10 cellular contexts compared by ENCODE assay signal in genomic region chr7:159143780-159144755, GRCh38. TPM values are rescaled to one million over a fixed set of nuclear protein-coding genes. Genes with fewer than 3 reads are reported as not detected.
DNase-seq lines count a peak whose midpoint lies in the region; ATAC-seq and TF ChIP-seq lines count a peak whose summit lies in the region.
"Had no signal": no experiment of that assay in that cellular context is flagged by ENCODE, and none has a peak within 500 bp of the region (broad histone marks: within the 10 kb centered on the region; RNA-seq: fewer than 3 reads in every experiment).

No MANE protein-coding gene starts in this region.

- H2BK5ac ChIP-seq in trophoblast cell (ENCODE audit: low read depth, low read length, poor library complexity), result no peak overlapping the region

- no CpG with 5 or more reads among the region's 97 CpGs for WGBS in trophoblast cell (ENCODE audit: extremely low coverage, insufficient coverage, insufficient read length)

- no peak overlapping the region for H3K4ac ChIP-seq in trophoblast cell (ENCODE audit: low read depth, low read length)

- H3K4me1 ChIP-seq in CD8-positive, alpha-beta T cell (ENCODE audit: insufficient read depth, low read length), result peaks cover 12% of the 10 kb centered on the region
- H3K4me1 ChIP-seq in cardiac muscle cell (ENCODE audit: low read depth) (peaks cover 19% of the 10 kb centered on the region), trophoblast cell (ENCODE audit: control insufficient read depth in 1 of 2, insufficient read depth in 2 of 2, low read length in 2 of 2) (peaks cover 10 to 15% of the 10 kb centered on the region in 2 experiments)

- H3K4me2 ChIP-seq in trophoblast cell (ENCODE audit: low read length), result peak overlapping the region; percentile 78

- ATAC-seq in CD8-positive, alpha-beta T cell, result no peak

- no peak for TF ChIP-seq CTCF in CD8-positive, alpha-beta T cell (IDR thresholded peaks at IDR 0.05)
- TF ChIP-seq CTCF in WERI-Rb-1 (IDR thresholded peaks at IDR 0.05; ENCODE audit: low read depth, low read length) (no peak), cardiac muscle cell (IDR thresholded peaks at IDR 0.05; ENCODE audit: low read depth, low read length) (no peak)

- DNase-seq in CD8-positive, alpha-beta T cell, result no peak
- peak; percentile 37 for DNase-seq in WERI-Rb-1
- peak in 1 of 2 donors; percentile 50 for DNase-seq in cardiac muscle cell (ENCODE audit: low read depth in 1 of 2, low spot score in 1 of 2)
- DNase-seq in trophoblast cell, result no peak
- no peak for DNase-seq in NCI-H2107 treated with DMSO at 0.1 percent for 48 hours (lab: John Stamatoyannopoulos, UW; ENCODE audit: unreplicated experiment)
- no peak for DNase-seq in NCI-H2171 (lab: John Stamatoyannopoulos, UW)
- DNase-seq in LoVo (ENCODE audit: low spot score), result no peak
- DNase-seq in DMS79 (lab: John Stamatoyannopoulos, UW), result no peak
- DNase-seq: activated B cell treated with CpG ODN at 0.5 μM for 24 hours had no signal

- no peak overlapping the region for H3K18ac ChIP-seq in trophoblast cell (ENCODE audit: low read length)

- no peaks in the 10 kb centered on the region for H3K36me3 Mint-ChIP-seq in CD8-positive, alpha-beta T cell

- no peaks in the 10 kb centered on the region for H3K79me2 ChIP-seq in trophoblast cell (ENCODE audit: control insufficient read depth, insufficient read depth, low read length, poor library complexity)

- H3K9me3 ChIP-seq in CD8-positive, alpha-beta T cell (ENCODE audit: low read length), result no peaks in the 10 kb centered on the region
- H3K9me3 ChIP-seq in WERI-Rb-1 (ENCODE audit: severe bottlenecking), result no peaks in the 10 kb centered on the region
- no peaks in the 10 kb centered on the region for H3K9me3 ChIP-seq in cardiac muscle cell (ENCODE audit: low read depth)
- peaks cover 8% of the 10 kb centered on the region for H3K9me3 ChIP-seq in trophoblast cell (ENCODE audit: insufficient read depth, low read depth, low read length)

- no peak overlapping the region for H4K12ac ChIP-seq in trophoblast cell (ENCODE audit: low read depth, low read length)

- no peak overlapping the region for H3K14ac ChIP-seq in trophoblast cell (ENCODE audit: low read length)

- H3K27ac Mint-ChIP-seq in CD8-positive, alpha-beta T cell, result no peak overlapping the region
- H3K27ac Mint-ChIP-seq: activated B cell treated with CpG ODN at 0.5 μM for 24 hours had no signal

- no peak overlapping the region for H3K27ac ChIP-seq in CD8-positive, alpha-beta T cell (ENCODE audit: low read depth, low read length)
- H3K27ac ChIP-seq in WERI-Rb-1 (no peak overlapping the region), cardiac muscle cell (no peak overlapping the region), trophoblast cell (ENCODE audit: low read depth, low read length) (no peak overlapping the region)

- H3K27me3 Mint-ChIP-seq in CD8-positive, alpha-beta T cell (ENCODE audit: low read depth), result peaks cover 24% of the 10 kb centered on the region

- H3K79me1 ChIP-seq in trophoblast cell (ENCODE audit: low read length), result no peaks in the 10 kb centered on the region

- H4K8ac ChIP-seq in trophoblast cell (ENCODE audit: low read depth, low read length), result no peak overlapping the region

- H3K4me3 Mint-ChIP-seq in CD8-positive, alpha-beta T cell, result peak overlapping the region; percentile 74
- H3K4me3 Mint-ChIP-seq: activated B cell treated with CpG ODN at 0.5 μM for 24 hours had no signal

- no peak overlapping the region for H2AK5ac ChIP-seq in trophoblast cell (ENCODE audit: low read length)

- no peak overlapping the region for H3K9ac ChIP-seq in trophoblast cell (ENCODE audit: low read length)

- H3K9me3 Mint-ChIP-seq in CD8-positive, alpha-beta T cell, result no peaks in the 10 kb centered on the region
- H3K9me3 Mint-ChIP-seq: activated B cell treated with CpG ODN at 0.5 μM for 24 hours had no signal

- H3K4me3 ChIP-seq in CD8-positive, alpha-beta T cell (ENCODE audit: low read depth, low read length), result peak overlapping the region; percentile 49
- H3K4me3 ChIP-seq in WERI-Rb-1 (ENCODE audit: low read depth, low read length) (peak overlapping the region; percentile 65), cardiac muscle cell (peak overlapping the region; percentile 42), trophoblast cell (ENCODE audit: low read depth, low read length) (peak overlapping the region; percentile 67)

- intact Hi-C loops in CD8-positive, alpha-beta T cell (cut with DNase I, micrococcal nuclease), result no loop called here

- peaks cover 3% of the 10 kb centered on the region for H3K27me3 ChIP-seq in CD8-positive, alpha-beta T cell (ENCODE audit: insufficient read depth, low read length)
- H3K27me3 ChIP-seq in WERI-Rb-1 (ENCODE audit: insufficient read depth, low read depth, severe bottlenecking) (peaks cover 27% of the 10 kb centered on the region), cardiac muscle cell (peaks cover 39% of the 10 kb centered on the region), trophoblast cell (ENCODE audit: insufficient read depth, low read length) (peaks cover 17% of the 10 kb centered on the region)

- H3K23ac ChIP-seq in trophoblast cell (ENCODE audit: low read length), result no peak overlapping the region

- H4K91ac ChIP-seq in trophoblast cell (ENCODE audit: low read depth, low read length), result no peak overlapping the region

- peaks cover 8% of the 10 kb centered on the region for H3K4me1 Mint-ChIP-seq in CD8-positive, alpha-beta T cell (ENCODE audit: low read depth)

- no peak overlapping the region for H2BK12ac ChIP-seq in trophoblast cell (ENCODE audit: low read length)

- POLR2A ChIA-PET in CD8-positive, alpha-beta T cell (lab: Charles Lee), result no interaction called here

- H2BK120ac ChIP-seq in trophoblast cell (ENCODE audit: insufficient read depth, low read length, poor library complexity), result no peak overlapping the region

- H3K36me3 ChIP-seq in CD8-positive, alpha-beta T cell (ENCODE audit: insufficient read depth, low read length), result no peaks in the 10 kb centered on the region
- H3K36me3 ChIP-seq in WERI-Rb-1, result no peaks in the 10 kb centered on the region
- no peaks in the 10 kb centered on the region for H3K36me3 ChIP-seq in cardiac muscle cell
- peaks cover 0 to 2% of the 10 kb centered on the region in 2 experiments for H3K36me3 ChIP-seq in trophoblast cell (ENCODE audit: control insufficient read depth in 1 of 2, insufficient read depth in 2 of 2, low read length in 2 of 2)

- CTCF ChIA-PET in CD8-positive, alpha-beta T cell (lab: Charles Lee), result no interaction called here

- H2AFZ ChIP-seq in trophoblast cell (ENCODE audit: insufficient read depth, low read length, poor library complexity), result peak overlapping the region; percentile 54

RNA-seq across cellular contexts. Expression of gene VIPR2, which starts 0.6 kb away (rescaled TPM):
- under 1 TPM; 0.61 to 0.73 TPM for total RNA-seq in CD8-positive, alpha-beta T cell
- 2.2 and 2.7 TPM in 2 replicates for total RNA-seq in cardiac muscle cell
- 1.2 and 2.4 TPM in 2 replicates for polyA plus RNA-seq in cardiac muscle cell
- polyA plus RNA-seq in trophoblast cell (2013), result 1.1 TPM in 2 replicates
- total RNA-seq: activated B cell treated with CpG ODN at 0.5 μM for 24 hours had no signal
- polyA plus RNA-seq: keratinocyte had no signal
